24 cellular contexts compared by ENCODE assay signal in genomic region chrX:15292861-15293260, GRCh38. TPM values are rescaled to one million over a fixed set of nuclear protein-coding genes. Genes with fewer than 3 reads are reported as not detected.
"Had no signal": no experiment of that assay in that cellular context is flagged by ENCODE, and none has a peak within 500 bp of the region (broad histone marks: within the 10 kb centered on the region; RNA-seq: fewer than 3 reads in every experiment).

No MANE protein-coding gene starts in this region.

- H3K4me1 ChIP-seq: colonic mucosa, lower lobe of right lung, parathyroid adenoma, transverse colon had no signal

- H3K27me3 ChIP-seq: colonic mucosa, heart left ventricle, transverse colon had no signal

- H3K9me3 ChIP-seq: colonic mucosa, heart left ventricle, lower lobe of right lung, transverse colon had no signal

- H3K36me3 Mint-ChIP-seq: activated naive CD4-positive, alpha-beta T cell treated with anti-CD3 and anti-CD28 coated beads, Interleukin-2, amount 50 U/mL, for 24 hours; brain; naive B cell; stimulated activated effector memory CD8-positive, alpha-beta T cell treated with anti-CD3 and anti-CD28 coated beads, Interleukin-12 subunit alpha, Interleukin-12 subunit beta, amount 100 ng/mL, for 72 hours had no signal

- H3K4me3 Mint-ChIP-seq: activated naive CD4-positive, alpha-beta T cell treated with anti-CD3 and anti-CD28 coated beads, Interleukin-2, amount 50 U/mL, for 24 hours; brain; naive B cell; stimulated activated effector memory CD8-positive, alpha-beta T cell treated with anti-CD3 and anti-CD28 coated beads, Interleukin-12 subunit alpha, Interleukin-12 subunit beta, amount 100 ng/mL, for 72 hours had no signal

- DNase-seq: activated CD4-positive, CD25-positive, alpha-beta regulatory T cell treated with anti-CD3 and anti-CD28 coated beads, Interleukin-2, amount 50 U/mL, for 72 hours; activated gamma-delta T cell treated with Interleukin-2 at 50 U/mL for 16 hours; activated T-cell treated with anti-CD3 and anti-CD28 coated beads, Interleukin-2, amount 50 U/mL, for 1 hour; anterior cingulate cortex; colonic mucosa; heart left ventricle; lower lobe of right lung; naive B cell; nucleus accumbens; right cardiac atrium; stimulated activated CD4-positive, alpha-beta T cell treated with anti-CD3 and anti-CD28 coated beads, Interleukin-2, amount 100 ng/mL, for 24 hours; transverse colon; WERI-Rb-1 had no signal

- H3K36me3 ChIP-seq: colonic mucosa, lower lobe of right lung, transverse colon, WERI-Rb-1 had no signal

- H3K27ac ChIP-seq: colonic mucosa, heart left ventricle, lower lobe of right lung, parathyroid adenoma, skin epidermis, transverse colon, WERI-Rb-1 had no signal

- H3K9me3 Mint-ChIP-seq: activated naive CD4-positive, alpha-beta T cell treated with anti-CD3 and anti-CD28 coated beads, Interleukin-2, amount 50 U/mL, for 24 hours; brain; stimulated activated effector memory CD8-positive, alpha-beta T cell treated with anti-CD3 and anti-CD28 coated beads, Interleukin-12 subunit alpha, Interleukin-12 subunit beta, amount 100 ng/mL, for 72 hours had no signal

- H3K4me1 Mint-ChIP-seq: activated naive CD4-positive, alpha-beta T cell treated with anti-CD3 and anti-CD28 coated beads, Interleukin-2, amount 50 U/mL, for 24 hours; brain; naive B cell; stimulated activated effector memory CD8-positive, alpha-beta T cell treated with anti-CD3 and anti-CD28 coated beads, Interleukin-12 subunit alpha, Interleukin-12 subunit beta, amount 100 ng/mL, for 72 hours had no signal

- H3K4me3 ChIP-seq: colonic mucosa, heart left ventricle, lower lobe of right lung, skin epidermis, transverse colon had no signal

- H3K27me3 Mint-ChIP-seq: activated naive CD4-positive, alpha-beta T cell treated with anti-CD3 and anti-CD28 coated beads, Interleukin-2, amount 50 U/mL, for 24 hours; naive B cell had no signal

- H3K27ac Mint-ChIP-seq: activated naive CD4-positive, alpha-beta T cell treated with anti-CD3 and anti-CD28 coated beads, Interleukin-2, amount 50 U/mL, for 24 hours; brain; naive B cell; stimulated activated effector memory CD8-positive, alpha-beta T cell treated with anti-CD3 and anti-CD28 coated beads, Interleukin-12 subunit alpha, Interleukin-12 subunit beta, amount 100 ng/mL, for 72 hours had no signal

RNA-seq across cellular contexts. Expression of gene ASB11, which starts 22.6 kb away (rescaled TPM):
- total RNA-seq: epithelial cell of proximal tubule; fibroblast of villous mesenchyme; lower lobe of right lung; mesenteric fat pad; mucosa of gallbladder; pulmonary artery endothelial cell; T-helper 2 cell treated with Interferon-gamma antibody and Interleukin-4, amounts not matched to agents 100 ng/mL and 5 ng/mL, for 36 hours had no signal
